1 cellular context compared by ENCODE assay signal in genomic region chr21:44845418-44846200, GRCh38.
TF ChIP-seq lines count a peak whose summit lies in the region.

No MANE protein-coding gene starts in this region.

TF ChIP-seq in HepG2, 621 proteins besides CTCF, POLR2A, EP300 and RAD21 (continues in another document):
- no peak for TF ChIP-seq MNT (IDR thresholded peaks at IDR 0.05)
- peak; percentile 30; the same call in 1 of the 2 replicates for TF ChIP-seq TFDP2 (CRISPR knock-in tag; IDR thresholded peaks at IDR 0.05)
- TF ChIP-seq ZNF556 (CRISPR knock-in tag; IDR thresholded peaks at IDR 0.05; ENCODE audit: borderline replicate concordance) = no peak
- TF ChIP-seq HNRNPLL (IDR thresholded peaks at IDR 0.05; ENCODE audit: low read depth, low read length, poor library complexity, severe bottlenecking) = peak; percentile 75
- TF ChIP-seq ZNF331 (CRISPR knock-in tag; IDR thresholded peaks at IDR 0.05) = 0 out of 2 replicates have a peak, but pooled peaks have one; percentile 30
- no peak for TF ChIP-seq FOXP1 (IDR thresholded peaks at IDR 0.05)
- TF ChIP-seq FOXP1 (CRISPR knock-in tag; IDR thresholded peaks at IDR 0.05) = no peak
- 0 out of 2 replicates have a peak, but pooled peaks have one; percentile 61 for TF ChIP-seq ZNF225 (CRISPR knock-in tag; IDR thresholded peaks at IDR 0.05)
- peak; percentile 17; the same call in 1 of the 2 replicates for TF ChIP-seq ZNF33B (CRISPR knock-in tag; IDR thresholded peaks at IDR 0.05)
- no peak for TF ChIP-seq ZFP90 (CRISPR knock-in tag; IDR thresholded peaks at IDR 0.05; ENCODE audit: borderline replicate concordance)
- TF ChIP-seq FOSL2 (CRISPR knock-in tag; IDR thresholded peaks at IDR 0.05) = no peak
- no peak for TF ChIP-seq NR2F2 (IDR thresholded peaks at IDR 0.05; ENCODE audit: borderline replicate concordance, low read depth)
- no peak for TF ChIP-seq ZNF367 (CRISPR knock-in tag; IDR thresholded peaks at IDR 0.05; ENCODE audit: borderline replicate concordance)
- TF ChIP-seq MAFG (CRISPR knock-in tag; IDR thresholded peaks at IDR 0.05) = no peak
- 0 out of 2 replicates have a peak, but pooled peaks have one; percentile 23 for TF ChIP-seq DR1 (CRISPR knock-in tag; IDR thresholded peaks at IDR 0.05)
- TF ChIP-seq AFF4 (CRISPR knock-in tag; IDR thresholded peaks at IDR 0.05) = no peak
- no peak for TF ChIP-seq ZBTB14 (CRISPR knock-in tag; IDR thresholded peaks at IDR 0.05)
- 0 out of 2 replicates have a peak, but pooled peaks have one; percentile 46 for TF ChIP-seq ZNF292 (CRISPR knock-in tag; IDR thresholded peaks at IDR 0.05; ENCODE audit: borderline replicate concordance, low read depth)
- TF ChIP-seq DZIP1 (CRISPR knock-in tag; IDR thresholded peaks at IDR 0.05) = 0 out of 2 replicates have a peak, but pooled peaks have one; percentile 57
- TF ChIP-seq BCL6 (CRISPR knock-in tag; IDR thresholded peaks at IDR 0.05) = 0 out of 2 replicates have a peak, but pooled peaks have one; percentile 14
- TF ChIP-seq KAT7 (CRISPR knock-in tag; IDR thresholded peaks at IDR 0.05; ENCODE audit: borderline replicate concordance) = 0 out of 2 replicates have a peak, but pooled peaks have one; percentile 32
- TF ChIP-seq HDAC1 (CRISPR knock-in tag; IDR thresholded peaks at IDR 0.05) = 0 out of 2 replicates have a peak, but pooled peaks have one; percentile 47
- no peak for TF ChIP-seq ZNF557 (CRISPR knock-in tag; IDR thresholded peaks at IDR 0.05)
- TF ChIP-seq FOXP4 (CRISPR knock-in tag; IDR thresholded peaks at IDR 0.05) = 0 out of 2 replicates have a peak, but pooled peaks have one; percentile 13
- 0 out of 2 replicates have a peak, but pooled peaks have one; percentile 48 for TF ChIP-seq TARDBP (CRISPR knock-in tag; IDR thresholded peaks at IDR 0.05)
- TF ChIP-seq ZNF326 (CRISPR knock-in tag; IDR thresholded peaks at IDR 0.05; ENCODE audit: borderline replicate concordance) = no peak
- TF ChIP-seq TEF (CRISPR knock-in tag; IDR thresholded peaks at IDR 0.05) = no peak
- no peak for TF ChIP-seq RBFOX2 (IDR thresholded peaks at IDR 0.05; ENCODE audit: low read depth, low read length)
- TF ChIP-seq DPF2 (CRISPR knock-in tag; IDR thresholded peaks at IDR 0.05; ENCODE audit: borderline replicate concordance, low read depth) = 0 out of 2 replicates have a peak, but pooled peaks have one; percentile 30
- TF ChIP-seq ZNF567 (CRISPR knock-in tag; IDR thresholded peaks at IDR 0.05; ENCODE audit: borderline replicate concordance) = 0 out of 2 replicates have a peak, but pooled peaks have one; percentile 30
- no peak for TF ChIP-seq FOXM1 (CRISPR knock-in tag; IDR thresholded peaks at IDR 0.05)
- TF ChIP-seq CBX1 (IDR thresholded peaks at IDR 0.05; ENCODE audit: low read depth) = no peak
- TF ChIP-seq ZNF350 (CRISPR knock-in tag; IDR thresholded peaks at IDR 0.05; ENCODE audit: borderline replicate concordance, low read depth) = no peak; the same call in 1 of the 2 replicates
- TF ChIP-seq ZNF670 (CRISPR knock-in tag; IDR thresholded peaks at IDR 0.05; ENCODE audit: borderline replicate concordance) = no peak
- no peak for TF ChIP-seq ZNF552 (CRISPR knock-in tag; IDR thresholded peaks at IDR 0.05; ENCODE audit: borderline replicate concordance)
- TF ChIP-seq ZFX (CRISPR knock-in tag; IDR thresholded peaks at IDR 0.05; ENCODE audit: low read depth) = peak; percentile 49
- peak; percentile 43; the same call in 1 of the 2 replicates for TF ChIP-seq ZNF574 (CRISPR knock-in tag; IDR thresholded peaks at IDR 0.05)
- no peak for TF ChIP-seq MEIS2 (CRISPR knock-in tag; IDR thresholded peaks at IDR 0.05)
- TF ChIP-seq BRD4 (CRISPR knock-in tag; IDR thresholded peaks at IDR 0.05) = no peak
- TF ChIP-seq ZBTB4 (CRISPR knock-in tag; IDR thresholded peaks at IDR 0.05; ENCODE audit: borderline replicate concordance) = no peak
- TF ChIP-seq ZNF558 (CRISPR knock-in tag; IDR thresholded peaks at IDR 0.05; ENCODE audit: borderline replicate concordance) = no peak
- TF ChIP-seq NR1H2 (CRISPR knock-in tag; IDR thresholded peaks at IDR 0.05; ENCODE audit: borderline replicate concordance, low read depth) = no peak
- no peak for TF ChIP-seq ZNF33A (CRISPR knock-in tag; IDR thresholded peaks at IDR 0.05; ENCODE audit: borderline replicate concordance)
